Comparison of ENCODE assay signal across 25 cellular contexts in the genomic region with DNA sequence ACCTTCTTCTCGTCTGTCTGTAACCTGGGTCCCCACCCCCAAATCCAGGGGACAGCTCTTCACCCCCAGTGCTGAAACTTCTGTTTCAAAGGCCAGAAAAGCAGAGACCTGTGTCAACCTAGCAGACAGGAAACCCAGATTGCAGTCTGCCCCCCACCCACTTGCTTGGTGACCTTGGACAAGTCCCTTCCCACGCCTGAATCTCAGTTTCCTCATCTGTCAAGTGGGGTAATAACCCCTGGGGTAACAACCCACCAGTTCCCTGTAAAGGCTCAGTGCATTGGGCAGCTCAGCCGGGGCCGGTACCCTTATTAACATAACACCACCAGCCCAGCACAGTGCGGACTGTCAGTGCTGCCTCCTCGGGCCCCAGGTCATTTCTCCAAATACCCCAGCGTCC. TPM values are rescaled to one million over a fixed set of nuclear protein-coding genes. Genes with fewer than 3 reads are reported as not detected.
DNase-seq lines count a peak whose midpoint lies in the region; ATAC-seq lines count a peak whose summit lies in the region.
"Had no signal": no experiment of that assay in that cellular context is flagged by ENCODE, and none has a peak within 500 bp of the region (broad histone marks: within the 10 kb centered on the region; RNA-seq: fewer than 3 reads in every experiment).

No MANE protein-coding gene starts in this region.

- H3K4me1 Mint-ChIP-seq in activated naive CD8-positive, alpha-beta T cell treated with anti-CD3 and anti-CD28 coated beads for 36 hours: peaks cover 7% of the 10 kb centered on the region
- peaks cover 12% of the 10 kb centered on the region for H3K4me1 Mint-ChIP-seq in activated naive CD8-positive, alpha-beta T cell treated with anti-CD3 and anti-CD28 coated beads, Interleukin-2, amount 50 U/mL, for 24 hours
- H3K4me1 Mint-ChIP-seq in T-helper 17 cell: peaks cover 16% of the 10 kb centered on the region
- peaks cover 12% of the 10 kb centered on the region for H3K4me1 Mint-ChIP-seq in activated CD4-positive, alpha-beta T cell treated with anti-CD3 and anti-CD28 coated beads, Interleukin-2, amount 10 ng/mL, durations not matched to agents 7 days and 5 days

- H3K9ac ChIP-seq in skeletal muscle satellite cell (ENCODE audit: low read depth, low read length): no peak overlapping the region

- peak overlapping the region; percentile 19 for H3K4me3 Mint-ChIP-seq in activated naive CD8-positive, alpha-beta T cell treated with anti-CD3 and anti-CD28 coated beads for 36 hours
- H3K4me3 Mint-ChIP-seq in activated naive CD8-positive, alpha-beta T cell treated with anti-CD3 and anti-CD28 coated beads, Interleukin-2, amount 50 U/mL, for 24 hours: no peak overlapping the region
- peak overlapping the region; percentile 41 for H3K4me3 Mint-ChIP-seq in T-helper 17 cell
- no peak overlapping the region for H3K4me3 Mint-ChIP-seq in activated CD4-positive, alpha-beta T cell treated with anti-CD3 and anti-CD28 coated beads, Interleukin-2, amount 10 ng/mL, durations not matched to agents 7 days and 5 days

- CTCF ChIA-PET in activated CD4-positive, alpha-beta T cell treated with anti-CD3 and anti-CD28 coated beads, Interleukin-2, amount 10 ng/mL, durations not matched to agents 7 days and 5 days (lab: Charles Lee): interaction anchor here (1.4 kb wide), 1 partner anchor 10 kb away, joined by 3 read pairs; no protein-coding TSS in a partner anchor

- H3K4me3 ChIP-seq in iPS-18c (ENCODE audit: insufficient read depth, low read depth, low read length) (peak overlapping the region; percentile 58; the same call in 1 of the 2 replicates), skeletal muscle satellite cell (ENCODE audit: low read length) (no peak overlapping the region)
- H3K4me3 ChIP-seq: body of pancreas, SJSA1 had no signal

- no peaks in the 10 kb centered on the region for H3K36me3 ChIP-seq in skeletal muscle satellite cell (ENCODE audit: insufficient read depth, low read length)
- H3K36me3 ChIP-seq: SJSA1 had no signal

- H3K9me3 ChIP-seq in T-helper 17 cell (ENCODE audit: control insufficient read depth, low read length, poor library complexity, severe bottlenecking): no peaks in the 10 kb centered on the region
- H3K9me3 ChIP-seq in iPS-18c (ENCODE audit: control insufficient read depth, insufficient read depth, low read length): peaks cover 3% of the 10 kb centered on the region
- no peaks in the 10 kb centered on the region for H3K9me3 ChIP-seq in skeletal muscle satellite cell (replicated peaks; ENCODE audit: low read length)
- H3K9me3 ChIP-seq: body of pancreas, SJSA1 had no signal

- peak overlapping the region; percentile 26 for H3K27ac Mint-ChIP-seq in activated naive CD8-positive, alpha-beta T cell treated with anti-CD3 and anti-CD28 coated beads for 36 hours
- H3K27ac Mint-ChIP-seq in activated naive CD8-positive, alpha-beta T cell treated with anti-CD3 and anti-CD28 coated beads, Interleukin-2, amount 50 U/mL, for 24 hours: no peak overlapping the region
- no peak overlapping the region for H3K27ac Mint-ChIP-seq in T-helper 17 cell
- no peak overlapping the region for H3K27ac Mint-ChIP-seq in activated CD4-positive, alpha-beta T cell treated with anti-CD3 and anti-CD28 coated beads, Interleukin-2, amount 10 ng/mL, durations not matched to agents 7 days and 5 days
- H3K27ac Mint-ChIP-seq: activated T-helper 2 cell treated with anti-CD3 and anti-CD28 coated beads, Interferon-gamma antibody, Interleukin-2, Interleukin-4, amounts not matched to agents 10 μg/mL and 5 μg/mL and 100 μg/mL, durations not matched to agents 14 hours and 24 hours and 36 hours; B cell; progenitor cell of endocrine pancreas; T-helper 1 cell treated with Interleukin-12 subunit alpha and Interleukin-12 subunit beta and Interleukin-4 antibody, amounts not matched to agents 30 μg/mL and 1 μg/mL, for 36 hours had no signal

- no peak for DNase-seq in activated naive CD8-positive, alpha-beta T cell treated with anti-CD3 and anti-CD28 coated beads for 36 hours
- DNase-seq in activated naive CD8-positive, alpha-beta T cell treated with anti-CD3 and anti-CD28 coated beads, Interleukin-2, amount 50 U/mL, for 24 hours: no peak
- DNase-seq in T-helper 17 cell: no peak
- no peak for DNase-seq in NCI-H1105 (lab: John Stamatoyannopoulos, UW)
- DNase-seq in NCI-H2227 (lab: John Stamatoyannopoulos, UW; ENCODE audit: unreplicated experiment): no peak
- DNase-seq in activated CD4-positive, alpha-beta T cell treated with anti-CD3 and anti-CD28 coated beads, Interleukin-2, amount 10 ng/mL, durations not matched to agents 7 days and 5 days: no peak
- DNase-seq: activated CD4-positive, alpha-beta T cell treated with anti-CD3 and anti-CD28 coated beads, Interleukin-2, amount 50 U/mL, for 1 hour; activated CD8-positive, alpha-beta memory T cell treated with anti-CD3 and anti-CD28 coated beads, Interleukin-2, amount 50 U/mL, for 4 hours; activated naive CD8-positive, alpha-beta T cell treated with anti-CD3 and anti-CD28 coated beads, Interleukin-2, amount 10 ng/mL, durations not matched to agents 7 days and 5 days; body of pancreas; DMS79 treated with DMSO at 0.1 percent for 48 hours; midbrain; NCI-H1092 treated with DMSO at 0.1 percent for 48 hours; NCI-H1930; NCI-H2227 treated with DMSO at 0.1 percent for 48 hours; trophoblast cell had no signal

- peaks cover 14% of the 10 kb centered on the region for H3K4me1 ChIP-seq in skeletal muscle satellite cell (ENCODE audit: control insufficient read depth, insufficient read depth, low read length)
- H3K4me1 ChIP-seq: body of pancreas, SJSA1 had no signal

- peaks cover 15% of the 10 kb centered on the region for H3K27me3 ChIP-seq in skeletal muscle satellite cell (ENCODE audit: control insufficient read depth, insufficient read depth, low read length)

- ATAC-seq in activated naive CD8-positive, alpha-beta T cell treated with anti-CD3 and anti-CD28 coated beads, Interleukin-2, amount 50 U/mL, for 24 hours: no peak
- ATAC-seq in T-helper 17 cell: no peak
- ATAC-seq: body of pancreas, HCT116, left lobe of liver had no signal

- POLR2A ChIA-PET in activated CD4-positive, alpha-beta T cell treated with anti-CD3 and anti-CD28 coated beads, Interleukin-2, amount 10 ng/mL, durations not matched to agents 7 days and 5 days (lab: Charles Lee): no interaction called here

- no peaks in the 10 kb centered on the region for H3K9me3 Mint-ChIP-seq in activated naive CD8-positive, alpha-beta T cell treated with anti-CD3 and anti-CD28 coated beads for 36 hours
- H3K9me3 Mint-ChIP-seq in activated naive CD8-positive, alpha-beta T cell treated with anti-CD3 and anti-CD28 coated beads, Interleukin-2, amount 50 U/mL, for 24 hours: no peaks in the 10 kb centered on the region
- H3K9me3 Mint-ChIP-seq in activated CD4-positive, alpha-beta T cell treated with anti-CD3 and anti-CD28 coated beads, Interleukin-2, amount 10 ng/mL, durations not matched to agents 7 days and 5 days: no peaks in the 10 kb centered on the region
- H3K9me3 Mint-ChIP-seq: activated naive CD8-positive, alpha-beta T cell treated with anti-CD3 and anti-CD28 coated beads, Interleukin-2, amount 10 ng/mL, durations not matched to agents 7 days and 5 days; activated T-helper 2 cell treated with anti-CD3 and anti-CD28 coated beads, Interferon-gamma antibody, Interleukin-2, Interleukin-4, amounts not matched to agents 10 μg/mL and 5 μg/mL and 100 μg/mL, durations not matched to agents 14 hours and 24 hours and 36 hours; T-helper 1 cell treated with Interleukin-12 subunit alpha and Interleukin-12 subunit beta and Interleukin-4 antibody, amounts not matched to agents 30 μg/mL and 1 μg/mL, for 36 hours had no signal

- peaks cover 17% of the 10 kb centered on the region for H3K27me3 Mint-ChIP-seq in activated naive CD8-positive, alpha-beta T cell treated with anti-CD3 and anti-CD28 coated beads for 36 hours
- H3K27me3 Mint-ChIP-seq in activated naive CD8-positive, alpha-beta T cell treated with anti-CD3 and anti-CD28 coated beads, Interleukin-2, amount 50 U/mL, for 24 hours: peaks cover 25% of the 10 kb centered on the region
- peaks cover 35% of the 10 kb centered on the region for H3K27me3 Mint-ChIP-seq in T-helper 17 cell
- H3K27me3 Mint-ChIP-seq in activated CD4-positive, alpha-beta T cell treated with anti-CD3 and anti-CD28 coated beads, Interleukin-2, amount 10 ng/mL, durations not matched to agents 7 days and 5 days: peaks cover 42% of the 10 kb centered on the region

- no peaks in the 10 kb centered on the region for H3K36me3 Mint-ChIP-seq in activated naive CD8-positive, alpha-beta T cell treated with anti-CD3 and anti-CD28 coated beads for 36 hours
- no peaks in the 10 kb centered on the region for H3K36me3 Mint-ChIP-seq in activated naive CD8-positive, alpha-beta T cell treated with anti-CD3 and anti-CD28 coated beads, Interleukin-2, amount 50 U/mL, for 24 hours (ENCODE audit: low read depth)
- H3K36me3 Mint-ChIP-seq in T-helper 17 cell (ENCODE audit: low read depth): peaks cover 4% of the 10 kb centered on the region
- H3K36me3 Mint-ChIP-seq in activated CD4-positive, alpha-beta T cell treated with anti-CD3 and anti-CD28 coated beads, Interleukin-2, amount 10 ng/mL, durations not matched to agents 7 days and 5 days (ENCODE audit: low read depth): no peaks in the 10 kb centered on the region
- H3K36me3 Mint-ChIP-seq: activated naive CD8-positive, alpha-beta T cell treated with anti-CD3 and anti-CD28 coated beads, Interleukin-2, amount 10 ng/mL, durations not matched to agents 7 days and 5 days had no signal

- H3K4me2 ChIP-seq in skeletal muscle satellite cell (ENCODE audit: low read length): peak overlapping the region; percentile 59

RNA-seq across cellular contexts. Expression of a gene that starts 1.3 kb away (rescaled TPM):
- total RNA-seq in activated naive CD8-positive, alpha-beta T cell treated with anti-CD3 and anti-CD28 coated beads for 36 hours: 1 to 10 TPM; 1.3 to 1.6 TPM
- total RNA-seq in T-helper 17 cell: under 1 TPM; 0.27 to 0.47 TPM
- 0.51 and 1.1 TPM in 2 replicates for total RNA-seq in skeletal muscle satellite cell (2012; rRNA removed)
- 1 to 10 TPM in 1 of 2 experiments, under 1 TPM in 1; 0.62 to 1.1 TPM for total RNA-seq in activated CD4-positive, alpha-beta T cell treated with anti-CD3 and anti-CD28 coated beads, Interleukin-2, amount 10 ng/mL, durations not matched to agents 7 days and 5 days

RNA-seq across cellular contexts. Expression of a gene that starts 24.1 kb away (rescaled TPM):
- 1 to 10 TPM; 1.5 TPM for total RNA-seq in activated naive CD8-positive, alpha-beta T cell treated with anti-CD3 and anti-CD28 coated beads for 36 hours
- total RNA-seq in T-helper 17 cell: under 1 TPM; 0.21 to 0.60 TPM
- total RNA-seq in skeletal muscle satellite cell (2012; rRNA removed): 67.4 and 120 TPM in 2 replicates
- total RNA-seq in activated CD4-positive, alpha-beta T cell treated with anti-CD3 and anti-CD28 coated beads, Interleukin-2, amount 10 ng/mL, durations not matched to agents 7 days and 5 days: 1 to 10 TPM; 3.4 to 3.5 TPM

RNA-seq across cellular contexts. Expression of a gene that starts 24.2 kb away (rescaled TPM):
- 10 to 100 TPM; 32.4 to 33.0 TPM for total RNA-seq in activated naive CD8-positive, alpha-beta T cell treated with anti-CD3 and anti-CD28 coated beads for 36 hours
- total RNA-seq in T-helper 17 cell: 10 to 100 TPM; 72.0 to 72.1 TPM
- 12.9 and 19.5 TPM in 2 replicates for total RNA-seq in skeletal muscle satellite cell (2012; rRNA removed)
- 10 to 100 TPM; 48.0 to 56.7 TPM for total RNA-seq in activated CD4-positive, alpha-beta T cell treated with anti-CD3 and anti-CD28 coated beads, Interleukin-2, amount 10 ng/mL, durations not matched to agents 7 days and 5 days

RNA-seq across cellular contexts. Expression of a gene that starts 51.6 kb away (rescaled TPM):
- 10 to 100 TPM; 28.5 to 31.7 TPM for total RNA-seq in activated naive CD8-positive, alpha-beta T cell treated with anti-CD3 and anti-CD28 coated beads for 36 hours
- 10 to 100 TPM; 31.3 to 45.5 TPM for total RNA-seq in T-helper 17 cell
- total RNA-seq in skeletal muscle satellite cell (2012; rRNA removed): 2.0 and 3.1 TPM in 2 replicates
- total RNA-seq in activated CD4-positive, alpha-beta T cell treated with anti-CD3 and anti-CD28 coated beads, Interleukin-2, amount 10 ng/mL, durations not matched to agents 7 days and 5 days: 10 to 100 TPM; 26.5 to 26.6 TPM

Comparison
In these comparisons a context has a peak if more than half of its experiments do, and no peak if none do; other contexts are left out.
1. H3K4me3 Mint-ChIP-seq: peak in activated naive CD8-positive, alpha-beta T cell treated with anti-CD3 and anti-CD28 coated beads for 36 hours (single experiment) and T-helper 17 cell (single experiment); none in activated naive CD8-positive, alpha-beta T cell treated with anti-CD3 and anti-CD28 coated beads, Interleukin-2, amount 50 U/mL, for 24 hours (single experiment) and activated CD4-positive, alpha-beta T cell treated with anti-CD3 and anti-CD28 coated beads, Interleukin-2, amount 10 ng/mL, durations not matched to agents 7 days and 5 days (single experiment).